In genomic region chr16:89482824-89483220, GRCh38 we compare ENCODE assay signal across 12 cellular contexts. TPM values are rescaled to one million over a fixed set of nuclear protein-coding genes. Genes with fewer than 3 reads are reported as not detected.
DNase-seq lines count a peak whose midpoint lies in the region; ATAC-seq and TF ChIP-seq lines count a peak whose summit lies in the region.
"Had no signal": no experiment of that assay in that cellular context is flagged by ENCODE, and none has a peak within 500 bp of the region (broad histone marks: within the 10 kb centered on the region; RNA-seq: fewer than 3 reads in every experiment).

No MANE protein-coding gene starts in this region.

- peak overlapping the region; percentile 86 for H3K4me3 Mint-ChIP-seq in T-helper 2 cell treated with Interferon-gamma antibody and Interleukin-4, amounts not matched to agents 5 μg/mL and 100 μg/mL, for 36 hours
- peak overlapping the region; percentile 54 for H3K4me3 Mint-ChIP-seq in activated CD8-positive, alpha-beta T cell treated with anti-CD3 and anti-CD28 coated beads, Interleukin-2, amount 10 ng/mL, durations not matched to agents 7 days and 5 days
- peak overlapping the region; percentile 77 for H3K4me3 Mint-ChIP-seq in glutamatergic neuron (ENCODE audit: unreplicated experiment)

- H3K27me3 Mint-ChIP-seq in T-helper 2 cell treated with Interferon-gamma antibody and Interleukin-4, amounts not matched to agents 5 μg/mL and 100 μg/mL, for 36 hours (ENCODE audit: low read depth), result no peaks in the 10 kb centered on the region
- H3K27me3 Mint-ChIP-seq in activated CD8-positive, alpha-beta T cell treated with anti-CD3 and anti-CD28 coated beads, Interleukin-2, amount 10 ng/mL, durations not matched to agents 7 days and 5 days (ENCODE audit: low read depth), result no peaks in the 10 kb centered on the region
- peaks cover 16% of the 10 kb centered on the region for H3K27me3 Mint-ChIP-seq in glutamatergic neuron (ENCODE audit: unreplicated experiment)

- no peak for TF ChIP-seq CTCF in glutamatergic neuron (IDR thresholded peaks at IDR 0.05; ENCODE audit: partially characterized antibody, unreplicated experiment)

- no peaks in the 10 kb centered on the region for H3K27me3 ChIP-seq in aorta (ENCODE audit: control insufficient read depth in 1 of 2, insufficient read depth in 2 of 2, low read length in 1 of 2)

- H3K4me1 ChIP-seq in aorta (ENCODE audit: control insufficient read depth in 1 of 2, insufficient read depth in 2 of 2, low read length in 2 of 2), result peaks cover 3 to 6% of the 10 kb centered on the region in 2 donors

- H3K36me3 Mint-ChIP-seq in T-helper 2 cell treated with Interferon-gamma antibody and Interleukin-4, amounts not matched to agents 5 μg/mL and 100 μg/mL, for 36 hours (ENCODE audit: low read depth), result peaks cover 31% of the 10 kb centered on the region
- H3K36me3 Mint-ChIP-seq in activated CD8-positive, alpha-beta T cell treated with anti-CD3 and anti-CD28 coated beads, Interleukin-2, amount 10 ng/mL, durations not matched to agents 7 days and 5 days (ENCODE audit: low read depth), result peaks cover 55% of the 10 kb centered on the region
- no peaks in the 10 kb centered on the region for H3K36me3 Mint-ChIP-seq in glutamatergic neuron (ENCODE audit: unreplicated experiment)

- 69 to 73% methylated on average over 5 of the region's 5 CpGs for WGBS in aorta, 2 donors

- no peak for DNase-seq in T-helper 2 cell treated with Interferon-gamma antibody and Interleukin-4, amounts not matched to agents 5 μg/mL and 100 μg/mL, for 36 hours (ENCODE audit: low spot score)
- DNase-seq in T-helper 2 cell, result no peak
- no peak for DNase-seq in activated CD8-positive, alpha-beta T cell treated with anti-CD3 and anti-CD28 coated beads, Interleukin-2, amount 10 ng/mL, durations not matched to agents 7 days and 5 days
- DNase-seq in glutamatergic neuron, result no peak
- no peak for DNase-seq in SHP77 treated with DMSO at 0.1 percent for 48 hours (lab: John Stamatoyannopoulos, UW)
- DNase-seq in glomerular visceral epithelial cell (ENCODE audit: extremely low spot score), result no peak
- no peak for DNase-seq in aorta
- DNase-seq: 8988T, MV-4-11, NCI-H524 treated with DMSO at 0.1 percent for 48 hours had no signal

- ATAC-seq in activated CD8-positive, alpha-beta T cell treated with anti-CD3 and anti-CD28 coated beads, Interleukin-2, amount 10 ng/mL, durations not matched to agents 7 days and 5 days, result no peak
- no peak for ATAC-seq in aorta (ENCODE audit: low FRiP score)

- H3K4me1 Mint-ChIP-seq in T-helper 2 cell treated with Interferon-gamma antibody and Interleukin-4, amounts not matched to agents 5 μg/mL and 100 μg/mL, for 36 hours (ENCODE audit: low read depth), result peaks cover 77% of the 10 kb centered on the region
- H3K4me1 Mint-ChIP-seq in activated CD8-positive, alpha-beta T cell treated with anti-CD3 and anti-CD28 coated beads, Interleukin-2, amount 10 ng/mL, durations not matched to agents 7 days and 5 days (ENCODE audit: low read depth), result peaks cover 86% of the 10 kb centered on the region
- H3K4me1 Mint-ChIP-seq in glutamatergic neuron (ENCODE audit: low read depth, unreplicated experiment), result peaks cover 75% of the 10 kb centered on the region

- H3K27ac ChIP-seq in skin epidermis, result peak overlapping the region in 16 of 21 experiments; percentile 5 to 80 (median 58)
- no peak overlapping the region for H3K27ac ChIP-seq in aorta (ENCODE audit: low read depth in 1 of 2, low read length in 2 of 2)

- H3K9me3 Mint-ChIP-seq in T-helper 2 cell treated with Interferon-gamma antibody and Interleukin-4, amounts not matched to agents 5 μg/mL and 100 μg/mL, for 36 hours, result no peaks in the 10 kb centered on the region
- no peaks in the 10 kb centered on the region for H3K9me3 Mint-ChIP-seq in activated CD8-positive, alpha-beta T cell treated with anti-CD3 and anti-CD28 coated beads, Interleukin-2, amount 10 ng/mL, durations not matched to agents 7 days and 5 days (ENCODE audit: insufficient read depth)
- peaks cover 22% of the 10 kb centered on the region for H3K9me3 Mint-ChIP-seq in glutamatergic neuron (ENCODE audit: unreplicated experiment)

- H3K27ac Mint-ChIP-seq in T-helper 2 cell treated with Interferon-gamma antibody and Interleukin-4, amounts not matched to agents 5 μg/mL and 100 μg/mL, for 36 hours, result peak overlapping the region; percentile 58
- peak overlapping the region; percentile 39 for H3K27ac Mint-ChIP-seq in activated CD8-positive, alpha-beta T cell treated with anti-CD3 and anti-CD28 coated beads, Interleukin-2, amount 10 ng/mL, durations not matched to agents 7 days and 5 days
- H3K27ac Mint-ChIP-seq in glutamatergic neuron (ENCODE audit: unreplicated experiment), result peak overlapping the region; percentile 54

- intact Hi-C loops in aorta (cut with DNase I), result loop anchor here (10.0 kb wide), 2 partner anchors 68 to 88 kb away; no protein-coding TSS in a partner anchor

- no peaks in the 10 kb centered on the region for H3K36me3 ChIP-seq in aorta (ENCODE audit: control insufficient read depth in 1 of 2, insufficient read depth in 2 of 2, low read length in 1 of 2)

- CTCF ChIA-PET in activated CD8-positive, alpha-beta T cell treated with anti-CD3 and anti-CD28 coated beads, Interleukin-2, amount 10 ng/mL, durations not matched to agents 7 days and 5 days (lab: Charles Lee), result interaction anchor here (0.8 to 3.1 kb wide), 5 partner anchors 11 to 151 kb away, joined by 3 to 13 read pairs (median 3); partner anchors contain the start of gene SPG7

- H3K9me3 ChIP-seq in aorta (ENCODE audit: control insufficient read depth, low read length), result no peaks in the 10 kb centered on the region

- H3K4me3 ChIP-seq in skin epidermis (no peak overlapping the region), aorta (ENCODE audit: low read length in 2 of 2) (no peak overlapping the region)
- H3K4me3 ChIP-seq: lung had no signal

- POLR2A ChIA-PET in activated CD8-positive, alpha-beta T cell treated with anti-CD3 and anti-CD28 coated beads, Interleukin-2, amount 10 ng/mL, durations not matched to agents 7 days and 5 days (lab: Charles Lee), result interaction anchor here (0.9 to 4.6 kb wide), 5 partner anchors 11 to 167 kb away, joined by 4 to 16 read pairs (median 6); partner anchors contain the start of gene SPG7

RNA-seq across cellular contexts. Expression of gene ANKRD11, which starts 7.5 kb away (rescaled TPM):
- total RNA-seq in activated CD8-positive, alpha-beta T cell treated with anti-CD3 and anti-CD28 coated beads, Interleukin-2, amount 10 ng/mL, durations not matched to agents 7 days and 5 days, result 100 to 1,000 TPM; 157 to 175 TPM
- total RNA-seq in glutamatergic neuron (ENCODE audit: unreplicated experiment) (367 TPM), aorta (100 to 1,000 TPM; 124 to 139 TPM)
- 10 to 100 TPM; 34.6 to 56.0 TPM for polyA plus RNA-seq in aorta

RNA-seq across cellular contexts. Expression of gene SPG7, which starts 25.4 kb away (rescaled TPM):
- total RNA-seq in activated CD8-positive, alpha-beta T cell treated with anti-CD3 and anti-CD28 coated beads, Interleukin-2, amount 10 ng/mL, durations not matched to agents 7 days and 5 days, result 10 to 100 TPM; 94.7 to 98.4 TPM
- total RNA-seq in glutamatergic neuron (ENCODE audit: unreplicated experiment), result 166 TPM
- 100 to 1,000 TPM in 1 of 2 donors, 10 to 100 TPM in 1; 90.6 to 110 TPM for total RNA-seq in aorta
- 100 to 1,000 TPM in 1 of 2 donors, 10 to 100 TPM in 1; 28.4 to 171 TPM for polyA plus RNA-seq in aorta

Comparison
In these comparisons a context has a peak if more than half of its experiments do, and no peak if none do; other contexts are left out.
1. H3K27ac ChIP-seq: peak in skin epidermis (16 of 21); none in aorta (0 of 2).
2. Peak in every context shown above with its lines, with median percentiles within 50 percentile points of each other: H3K27ac Mint-ChIP-seq and H3K4me3 Mint-ChIP-seq.